Comparison of ENCODE assay signal across 8 cellular contexts in genomic region chr11:63869686-63870085, GRCh38. TPM values are rescaled to one million over a fixed set of nuclear protein-coding genes. Genes with fewer than 3 reads are reported as not detected.
A peak's percentile ranks its signal among the peaks of the same experiment; 100 is the strongest.
DNase-seq lines count a peak whose midpoint lies in the region; ATAC-seq and TF ChIP-seq lines count a peak whose summit lies in the region.

No MANE protein-coding gene starts in this region.

- H3K27ac Mint-ChIP-seq in activated CD8-positive, alpha-beta T cell treated with anti-CD3 and anti-CD28 coated beads for 36 hours: peak overlapping the region; percentile 47
- H3K27ac Mint-ChIP-seq in immature natural killer cell: peak overlapping the region; percentile 82 to 94 (median 86)

- ATAC-seq in heart right ventricle (no peak), Right ventricle myocardium inferior (no peak)
- ATAC-seq in activated CD8-positive, alpha-beta T cell treated with anti-CD3 and anti-CD28 coated beads for 36 hours: peak; percentile 37

- 68 to 78% methylated on average over 8 of the region's 8 CpGs for WGBS in heart right ventricle, 2 donors
- 60% methylated on average over 8 of the region's 8 CpGs; no CpG with 5 or more reads in 1 of the 2 donors for WGBS in transverse colon (ENCODE audit: low coverage in 1 of 2), 2 donors

- no peaks in the 10 kb centered on the region for H3K27me3 Mint-ChIP-seq in activated CD8-positive, alpha-beta T cell treated with anti-CD3 and anti-CD28 coated beads for 36 hours
- peaks cover 0 to 4% (median 0%) of the 10 kb centered on the region in 3 donors for H3K27me3 Mint-ChIP-seq in immature natural killer cell (ENCODE audit: low read depth in 3 of 3)

- H3K27ac ChIP-seq in heart right ventricle (peak overlapping the region in 6 of 10 donors; percentile 13 to 56 (median 48)), transverse colon (peak overlapping the region; percentile 74 to 85 (median 79))

- H3K4me3 Mint-ChIP-seq in activated CD8-positive, alpha-beta T cell treated with anti-CD3 and anti-CD28 coated beads for 36 hours: no peak overlapping the region
- H3K4me3 Mint-ChIP-seq in immature natural killer cell: peak overlapping the region; percentile 58 to 80 (median 62)

- CTCF ChIA-PET in activated CD8-positive, alpha-beta T cell treated with anti-CD3 and anti-CD28 coated beads for 36 hours (lab: Charles Lee): interaction anchor here (1.3 to 1.4 kb wide), 2 partner anchors 20 to 32 kb away, joined by 3 to 6 read pairs; no protein-coding TSS in a partner anchor

- intact Hi-C loops in heart right ventricle (cut with DNase I): loop anchor here in 5 of 10 donors (5.0 kb wide), 2 partner anchors 32 to 48 kb away; partner anchors contain the start of genes MARK2 (in 5 of the 5) and RCOR2 (in 1 of the 5)
- intact Hi-C loops in Right ventricle myocardium inferior (cut with DNase I): no loop called here
- intact Hi-C loops in activated CD8-positive, alpha-beta T cell treated with anti-CD3 and anti-CD28 coated beads for 36 hours (cut with micrococcal nuclease): loop anchor here (5.0 kb wide), 1 partner anchor 32 kb away; the partner anchor contains the start of gene MARK2
- intact Hi-C loops in transverse colon (cut with DNase I; ENCODE audit: low total_unique reads): no loop called here

- H3K27me3 ChIP-seq in heart right ventricle (no peaks in the 10 kb centered on the region), transverse colon (no peaks in the 10 kb centered on the region)

- no peak for TF ChIP-seq EP300 in transverse colon (IDR thresholded peaks at IDR 0.05; ENCODE audit: low read depth)

- TF ChIP-seq POLR2A in transverse colon (IDR thresholded peaks at IDR 0.05): no peak

- H3K4me3 ChIP-seq in heart right ventricle: no peak overlapping the region
- no peak overlapping the region for H3K4me3 ChIP-seq in transverse colon

- H3K4me1 ChIP-seq in heart right ventricle: peaks cover 45 to 97% (median 89%) of the 10 kb centered on the region in 9 donors
- H3K4me1 ChIP-seq in transverse colon: peaks cover 60 to 95% (median 85%) of the 10 kb centered on the region in 4 donors

- no peaks in the 10 kb centered on the region for H3K9me3 ChIP-seq in heart right ventricle
- H3K9me3 ChIP-seq in transverse colon: no peaks in the 10 kb centered on the region

- in situ Hi-C loops in transverse colon (cut with MboI; ENCODE audit: low pct_ligation_motif_present in 1 of 4, low pct_unique_long_range_greater_than_20kb in 1 of 4, low sequenced_read_pairs in 3 of 4): no loop called here

- TF ChIP-seq CTCF in heart right ventricle (IDR thresholded peaks at IDR 0.05) (no peak), transverse colon (IDR thresholded peaks at IDR 0.05) (no peak)
- TF ChIP-seq CTCF in activated CD8-positive, alpha-beta T cell treated with anti-CD3 and anti-CD28 coated beads for 36 hours (IDR thresholded peaks at IDR 0.05): no peak

- H3K36me3 Mint-ChIP-seq in activated CD8-positive, alpha-beta T cell treated with anti-CD3 and anti-CD28 coated beads for 36 hours (ENCODE audit: low read depth): peaks cover 19% of the 10 kb centered on the region
- peaks cover 0 to 4% (median 0%) of the 10 kb centered on the region in 3 donors for H3K36me3 Mint-ChIP-seq in immature natural killer cell

- H3K36me3 ChIP-seq in heart right ventricle (peaks cover 0 to 16% (median 0%) of the 10 kb centered on the region in 9 donors), transverse colon (no peaks in the 10 kb centered on the region)

- no peaks in the 10 kb centered on the region for H3K9me3 Mint-ChIP-seq in activated CD8-positive, alpha-beta T cell treated with anti-CD3 and anti-CD28 coated beads for 36 hours
- H3K9me3 Mint-ChIP-seq in immature natural killer cell: no peaks in the 10 kb centered on the region

- H3K4me1 Mint-ChIP-seq in activated CD8-positive, alpha-beta T cell treated with anti-CD3 and anti-CD28 coated beads for 36 hours (ENCODE audit: low read depth): peaks cover 93% of the 10 kb centered on the region
- peaks cover 95 to 96% of the 10 kb centered on the region in 2 donors for H3K4me1 Mint-ChIP-seq in immature natural killer cell

- POLR2A ChIA-PET in activated CD8-positive, alpha-beta T cell treated with anti-CD3 and anti-CD28 coated beads for 36 hours (lab: Charles Lee): interaction anchor here (0.6 to 1.0 kb wide), 3 partner anchors 8 to 425 kb away, joined by 3 read pairs; no protein-coding TSS in a partner anchor

- no peak for DNase-seq in heart right ventricle
- no peak for DNase-seq in Right ventricle myocardium inferior (ENCODE audit: missing footprints)
- peak; percentile 69 for DNase-seq in activated CD8-positive, alpha-beta T cell treated with anti-CD3 and anti-CD28 coated beads for 36 hours
- DNase-seq in immature natural killer cell: peak; percentile 36 to 55 (median 47)
- peak; percentile 61 for DNase-seq in transverse colon
- DNase-seq in hypothalamus (lab: John Stamatoyannopoulos, UW): no peak
- no peak for DNase-seq in SW 1271 (lab: John Stamatoyannopoulos, UW)
- no peak for DNase-seq in hepatic stellate cell (ENCODE audit: low spot score)

RNA-seq across cellular contexts. Expression of gene MARK2, which starts 30.8 kb away (rescaled TPM):
- total RNA-seq in heart right ventricle: 10 to 100 TPM; 33.8 to 42.7 (median 39.0) TPM
- 10 to 100 TPM; 12.6 to 18.9 TPM for polyA plus RNA-seq in heart right ventricle
- total RNA-seq in Right ventricle myocardium inferior: 37.4 TPM
- 10 to 100 TPM; 23.3 to 24.5 TPM for total RNA-seq in activated CD8-positive, alpha-beta T cell treated with anti-CD3 and anti-CD28 coated beads for 36 hours
- 10 to 100 TPM; 28.6 to 73.8 (median 31.6) TPM for polyA plus RNA-seq in immature natural killer cell
- 100 to 1,000 TPM in 1 of 4 donors, 10 to 100 TPM in 3; 33.0 to 106 (median 77.8) TPM for total RNA-seq in transverse colon

RNA-seq across cellular contexts. Expression of gene RCOR2, which starts 47.3 kb away (rescaled TPM):
- total RNA-seq in heart right ventricle (1 to 10 TPM; 1.1 to 8.4 (median 5.0) TPM), Right ventricle myocardium inferior (11.1 TPM), transverse colon (under 1 TPM in 2 of 4 donors, not detected in 2; 0.64 to 0.82 TPM)
- polyA plus RNA-seq in heart right ventricle (1 to 10 TPM; 4.4 to 5.4 TPM), immature natural killer cell (not detected)
- 1 to 10 TPM in 1 of 2 experiments, under 1 TPM in 1; 0.61 to 2.1 TPM for total RNA-seq in activated CD8-positive, alpha-beta T cell treated with anti-CD3 and anti-CD28 coated beads for 36 hours

RNA-seq across cellular contexts. Expression of gene SPINDOC, which starts 56.4 kb away (rescaled TPM):
- 10 to 100 TPM in 5 of 10 donors, 1 to 10 TPM in 5; 7.0 to 13.2 (median 9.9) TPM for total RNA-seq in heart right ventricle
- polyA plus RNA-seq in heart right ventricle: 1 to 10 TPM; 9.4 to 9.7 TPM
- total RNA-seq in Right ventricle myocardium inferior: 11.9 TPM
- 10 to 100 TPM; 28.4 to 29.0 TPM for total RNA-seq in activated CD8-positive, alpha-beta T cell treated with anti-CD3 and anti-CD28 coated beads for 36 hours
- polyA plus RNA-seq in immature natural killer cell: 1 to 10 TPM in 2 of 3 donors, under 1 TPM in 1; 0.36 to 2.3 (median 1.2) TPM
- total RNA-seq in transverse colon: 1 to 10 TPM; 1.5 to 9.8 (median 5.2) TPM

Comparison
In these comparisons a context has a peak if more than half of its experiments do, and no peak if none do; other contexts are left out.
1. DNase-seq: peak in activated CD8-positive, alpha-beta T cell treated with anti-CD3 and anti-CD28 coated beads for 36 hours (single experiment), immature natural killer cell (3 of 3) and transverse colon (single experiment); none in heart right ventricle (0 of 2), Right ventricle myocardium inferior (single experiment), hypothalamus (0 of 51), SW 1271 (0 of 2) and hepatic stellate cell (single experiment).